ENCODE assay signal across 8 cellular contexts in genomic region chr12:51217968-51218606, GRCh38. TPM values are rescaled to one million over a fixed set of nuclear protein-coding genes. Genes with fewer than 3 reads are reported as not detected.
DNase-seq lines count a peak whose midpoint lies in the region; ATAC-seq and TF ChIP-seq lines count a peak whose summit lies in the region.

TSS of gene POU6F1 (minus strand) at chr12:51218062. CDS start at chr12:51206836, 11,226 bp downstream.

- H3K36me3 ChIP-seq in left lung, result no peaks in the 10 kb centered on the region

- peak within 1 kb of the TSS; percentile 90 for H3K27ac Mint-ChIP-seq in activated CD4-positive, alpha-beta T cell treated with anti-CD3 and anti-CD28 coated beads, Interleukin-2, amount 10 ng/mL, durations not matched to agents 7 days and 5 days

- H3K36me3 Mint-ChIP-seq in activated CD4-positive, alpha-beta T cell treated with anti-CD3 and anti-CD28 coated beads, Interleukin-2, amount 10 ng/mL, durations not matched to agents 7 days and 5 days (ENCODE audit: low read depth), result no peaks in the 10 kb centered on the region

- H3K9me3 ChIP-seq in left lung, result no peaks in the 10 kb centered on the region

- intact Hi-C loops in left lung (cut with DNase I), result no loop called here

- H3K27me3 Mint-ChIP-seq in activated CD4-positive, alpha-beta T cell treated with anti-CD3 and anti-CD28 coated beads, Interleukin-2, amount 10 ng/mL, durations not matched to agents 7 days and 5 days, result no peaks in the 10 kb centered on the region

- CTCF ChIA-PET in AG04449 (lab: Yijun Ruan, JAX), result interaction anchor here (0.7 to 3.9 kb wide), 12 partner anchors 12 to 233 kb away, joined by 3 to 27 read pairs (median 3); no protein-coding TSS in a partner anchor
- CTCF ChIA-PET in activated CD4-positive, alpha-beta T cell treated with anti-CD3 and anti-CD28 coated beads, Interleukin-2, amount 10 ng/mL, durations not matched to agents 7 days and 5 days (lab: Charles Lee), result interaction anchor here (0.6 to 2.6 kb wide), 16 partner anchors 9 to 137 kb away, joined by 3 to 17 read pairs (median 5); partner anchors contain the start of genes CSRNP2 and DAZAP2

- peaks cover 18% of the 10 kb centered on the region for H3K4me1 Mint-ChIP-seq in activated CD4-positive, alpha-beta T cell treated with anti-CD3 and anti-CD28 coated beads, Interleukin-2, amount 10 ng/mL, durations not matched to agents 7 days and 5 days

- TF ChIP-seq CTCF in AG04449 (IDR thresholded peaks at IDR 0.05; ENCODE audit: insufficient read depth, low read length, missing control alignments) (peak; percentile 68), left lung (IDR thresholded peaks at IDR 0.05) (peak; percentile 48 to 70)

- peak within 1 kb of the TSS; percentile 93 to 95 for H3K27ac ChIP-seq in left lung

- H3K27me3 ChIP-seq in left lung, result no peaks in the 10 kb centered on the region

- H3K4me3 Mint-ChIP-seq in activated CD4-positive, alpha-beta T cell treated with anti-CD3 and anti-CD28 coated beads, Interleukin-2, amount 10 ng/mL, durations not matched to agents 7 days and 5 days, result peak within 1 kb of the TSS; percentile 85

- no peaks in the 10 kb centered on the region for H3K9me3 Mint-ChIP-seq in activated CD4-positive, alpha-beta T cell treated with anti-CD3 and anti-CD28 coated beads, Interleukin-2, amount 10 ng/mL, durations not matched to agents 7 days and 5 days

- H3K4me1 ChIP-seq in left lung, result peaks cover 16 to 21% of the 10 kb centered on the region in 2 donors

- no peak for DNase-seq in AG04449 (ENCODE audit: low read depth, low spot score)
- DNase-seq in NCI-H2227 treated with DMSO at 0.1 percent for 48 hours (lab: John Stamatoyannopoulos, UW), result peak; percentile 44
- DNase-seq in activated CD4-positive, alpha-beta T cell treated with anti-CD3 and anti-CD28 coated beads, Interleukin-2, amount 10 ng/mL, durations not matched to agents 7 days and 5 days, result peak; percentile 74
- DNase-seq in dedifferentiated amniotic fluid mesenchymal stem cell (ENCODE audit: extremely low spot score), result peak; percentile 81
- DNase-seq in left lung, result peak; percentile 74 to 91
- DNase-seq in stimulated activated CD4-positive, alpha-beta T cell treated with anti-CD3 and anti-CD28 coated beads, Interleukin-2, amount 100 ng/mL, for 24 hours, result peak; percentile 69

- ATAC-seq in GM18861 (IDR thresholded peaks at IDR 0.05; ENCODE audit: unreplicated experiment), result peak; percentile 57
- peak; percentile 61 for ATAC-seq in HG03108 (IDR thresholded peaks at IDR 0.05; ENCODE audit: unreplicated experiment)
- ATAC-seq in left lung, result peak; percentile 91

- POLR2A ChIA-PET in AG04449 (lab: Yijun Ruan, JAX), result interaction anchor here (0.6 to 1.9 kb wide), 5 partner anchors 13 to 608 kb away, joined by 3 to 15 read pairs (median 4); partner anchors contain the start of genes CSRNP2 and DAZAP2
- POLR2A ChIA-PET in activated CD4-positive, alpha-beta T cell treated with anti-CD3 and anti-CD28 coated beads, Interleukin-2, amount 10 ng/mL, durations not matched to agents 7 days and 5 days (lab: Charles Lee), result interaction anchor here (1.0 to 1.3 kb wide), 2 partner anchors 20 to 135 kb away, joined by 3 to 6 read pairs; partner anchors contain the start of genes CSRNP2 and DAZAP2

- peak within 1 kb of the TSS; percentile 77 for H3K4me3 ChIP-seq in AG04449 (ENCODE audit: low read depth, low read length)
- peak within 1 kb of the TSS; percentile 71 to 77 for H3K4me3 ChIP-seq in left lung

RNA-seq across cellular contexts. Expression of gene POU6F1, which starts in this region (rescaled TPM):
- 1 to 10 TPM; 4.7 to 6.3 TPM for total RNA-seq in activated CD4-positive, alpha-beta T cell treated with anti-CD3 and anti-CD28 coated beads, Interleukin-2, amount 10 ng/mL, durations not matched to agents 7 days and 5 days
- 10 to 100 TPM; 11.6 to 12.6 TPM for total RNA-seq in left lung
